1 cellular context compared by ENCODE assay signal in genomic region chr2:96493072-96493471, GRCh38.
TF ChIP-seq lines count a peak whose summit lies in the region.

No MANE protein-coding gene starts in this region.

TF ChIP-seq in GM23338, 12 proteins besides CTCF, POLR2A, EP300 and RAD21 (continued from another document):
- TF ChIP-seq ZNF462 (CRISPR knock-in tag; IDR thresholded peaks at IDR 0.05) (no peak), POLR2AphosphoS5 (IDR thresholded peaks at IDR 0.05; ENCODE audit: low read depth) (no peak), EZH2phosphoT487 (IDR thresholded peaks at IDR 0.05; ENCODE audit: unreplicated experiment) (no peak), JUNB (IDR thresholded peaks at IDR 0.05; ENCODE audit: unreplicated experiment) (no peak), ZNF114 (CRISPR knock-in tag; IDR thresholded peaks at IDR 0.05) (no peak), REST (IDR thresholded peaks at IDR 0.05; ENCODE audit: unreplicated experiment) (no peak), ETS1 (IDR thresholded peaks at IDR 0.05) (no peak), EZH2 (IDR thresholded peaks at IDR 0.05; ENCODE audit: low read depth, unreplicated experiment) (no peak), CREB1 (CRISPR knock-in tag; IDR thresholded peaks at IDR 0.05; ENCODE audit: low read depth) (no peak), NANOG (IDR thresholded peaks at IDR 0.05; ENCODE audit: borderline replicate concordance) (no peak)
TF ChIP-seq in GM23338: peak in this region for 0.
